ENCODE assay signal across 21 cellular contexts in genomic region chr4:172392741-172393140, GRCh38.
"Had no signal": no experiment of that assay in that cellular context is flagged by ENCODE, and none has a peak within 500 bp of the region (broad histone marks: within the 10 kb centered on the region; RNA-seq: fewer than 3 reads in every experiment).

No MANE protein-coding gene starts in this region.

- H3K36me3 ChIP-seq: MG63 had no signal

- H3K9ac ChIP-seq: SK-N-SH had no signal

- H3K27me3 ChIP-seq: MG63 had no signal

- DNase-seq: IMR-90; Karpas-422; KG1; MG63; NCI-H187; NCI-H2029; NCI-H2081 treated with DMSO at 0.1 percent for 48 hours; NCI-H2171 treated with DMSO at 0.1 percent for 48 hours; NCI-H345; NCI-H446 treated with DMSO at 0.1 percent for 48 hours; NCI-H510A treated with DMSO at 0.1 percent for 48 hours; NCI-H526; NK-92 treated with Interleukin-12 subunit alpha and Interleukin-12 subunit beta, amount 100 ng/mL, for 24 hours; PC-3; SHP77; SW 1271; T-cell had no signal

- H3K4me2 ChIP-seq: SK-N-SH had no signal

- H3K27ac ChIP-seq: RWPE1 had no signal

- H3K4me3 ChIP-seq: MG63 had no signal

- ATAC-seq: HepG2, Panc1, PC-3, T-cell had no signal

- H3K9me3 ChIP-seq: MG63, SK-N-SH had no signal
